In the genomic region with DNA sequence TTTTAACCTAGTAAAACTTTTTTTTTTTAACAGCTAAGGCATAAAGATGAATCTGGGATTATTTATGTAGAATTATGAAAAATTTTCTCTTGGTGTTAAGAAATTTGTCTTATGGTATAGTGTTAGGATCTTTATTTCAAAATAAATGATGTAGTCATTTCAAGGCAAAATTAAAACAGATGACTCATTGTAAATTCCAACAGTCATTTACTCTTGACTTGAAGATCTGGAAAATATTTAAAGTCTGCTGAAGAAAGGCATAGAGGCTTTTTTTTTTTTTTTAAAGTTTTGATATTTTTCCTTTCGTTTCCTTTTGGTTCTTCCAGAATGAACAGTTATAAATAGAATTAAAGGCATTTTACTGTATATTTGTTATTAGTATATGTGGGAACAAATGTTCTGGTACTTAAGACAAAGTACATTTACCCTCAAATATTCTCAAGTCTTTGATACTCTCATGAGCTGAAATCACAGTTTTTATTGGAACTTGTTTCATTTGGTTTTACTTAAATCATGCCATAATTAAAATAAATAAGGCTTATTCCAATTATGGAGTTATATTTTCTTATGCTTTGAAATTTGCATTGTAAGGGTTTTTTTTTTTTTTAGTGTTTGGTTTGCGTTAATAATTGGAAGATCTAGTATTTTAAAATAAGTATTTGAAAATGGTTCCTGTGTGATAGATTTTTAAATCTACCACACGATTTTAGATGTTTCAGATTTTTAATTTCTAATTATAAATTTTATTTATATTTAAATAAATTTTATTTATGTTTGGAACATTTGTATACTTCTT, we compare ENCODE assay signal across 18 cellular contexts. TPM values are rescaled to one million over a fixed set of nuclear protein-coding genes. Genes with fewer than 3 reads are reported as not detected.
DNase-seq lines count a peak whose midpoint lies in the region; ATAC-seq, FAIRE-seq and TF ChIP-seq lines count a peak whose summit lies in the region.
"Had no signal": no experiment of that assay in that cellular context is flagged by ENCODE, and none has a peak within 500 bp of the region (broad histone marks: within the 10 kb centered on the region; RNA-seq: fewer than 3 reads in every experiment).

No MANE protein-coding gene starts in this region.

- H3K4me3 ChIP-seq in breast epithelium (no peak overlapping the region), fibroblast of lung (replicated peaks in 1 of 4; ENCODE audit: control extremely low read depth in 1 of 4, insufficient read depth in 1 of 4, low read depth in 3 of 4, low read length in 4 of 4) (no peak overlapping the region)

- H3K79me2 ChIP-seq in fibroblast of lung (ENCODE audit: control insufficient read depth, insufficient read depth, low read length), result peaks cover 7% of the 10 kb centered on the region

- no peak for ATAC-seq in HG03520 (IDR thresholded peaks at IDR 0.05; ENCODE audit: unreplicated experiment)
- ATAC-seq: stimulated activated naive B cell treated with anti-CD40 and anti-IgM and Interleukin-4, amounts not matched to agents 10 μg/mL and 1 μg/mL and 100 μg/mL, for 72 hours had no signal

- peak overlapping the region; percentile 66 for H3K4me2 ChIP-seq in fibroblast of lung (ENCODE audit: extremely low read depth, insufficient read depth, low read length)

- POLR2A ChIA-PET in MCF 10A (lab: Yijun Ruan, JAX), result interaction anchor here (3.0 kb wide), 1 partner anchor 29 kb away, joined by 15 read pairs; the partner anchor contains the start of gene GLS

- H3K9ac ChIP-seq in fibroblast of lung (ENCODE audit: insufficient read depth, low read length), result no peak overlapping the region

- H4K20me1 ChIP-seq in fibroblast of lung (ENCODE audit: control insufficient read depth, extremely low read depth, insufficient read depth, low read length), result no peaks in the 10 kb centered on the region

- BruUV-seq in MCF 10A (replicated peaks; lab: Mats Ljungman, UMichigan), result no TSS peak

- peaks cover 47% of the 10 kb centered on the region for H3K36me3 Mint-ChIP-seq in MCF 10A (ENCODE audit: insufficient read depth, unreplicated experiment)
- H3K36me3 Mint-ChIP-seq: IgD-negative memory B cell had no signal

- CTCF ChIA-PET in MCF 10A (lab: Yijun Ruan, JAX), result interaction anchor here (0.8 kb wide), 1 partner anchor 118 kb away, joined by 6 read pairs; no protein-coding TSS in a partner anchor

- no peak for TF ChIP-seq CTCF in MCF 10A (IDR thresholded peaks at IDR 0.05; ENCODE audit: unreplicated experiment)
- no peak for TF ChIP-seq CTCF in breast epithelium (IDR thresholded peaks at IDR 0.05)
- TF ChIP-seq CTCF in fibroblast of lung (conservative IDR thresholded peaks at IDR 0.05 in 1 of 2, IDR thresholded peaks at IDR 0.05 in 1 of 2; ENCODE audit: low read depth in 1 of 2, low read length in 2 of 2), result no peak

- no peaks in the 10 kb centered on the region for H3K27me3 ChIP-seq in breast epithelium
- no peaks in the 10 kb centered on the region for H3K27me3 ChIP-seq in fibroblast of lung (ENCODE audit: control insufficient read depth, insufficient read depth, low read length)

- no peak overlapping the region for H3K27ac Mint-ChIP-seq in MCF 10A (ENCODE audit: low read depth, unreplicated experiment)
- H3K27ac Mint-ChIP-seq: B cell; progenitor cell of endocrine pancreas; stimulated activated naive B cell treated with anti-CD40 and anti-IgM and Interleukin-4, amounts not matched to agents 10 μg/mL and 1 μg/mL and 100 μg/mL, for 72 hours had no signal

- FAIRE-seq in TTC549 (lab: Jason Lieb, UNC), result peak; percentile 81

- H3K4me1 Mint-ChIP-seq in MCF 10A (ENCODE audit: insufficient read depth, unreplicated experiment), result peaks cover 12% of the 10 kb centered on the region
- H3K4me1 Mint-ChIP-seq: B cell had no signal

- intact Hi-C loops in MCF 10A (cut with micrococcal nuclease) (no loop called here), breast epithelium (cut with DNase I; ENCODE audit: low total_unique reads) (no loop called here)

- H3K27me3 Mint-ChIP-seq in MCF 10A (ENCODE audit: insufficient read depth, unreplicated experiment), result no peaks in the 10 kb centered on the region
- H3K27me3 Mint-ChIP-seq: B cell; IgD-negative memory B cell; progenitor cell of endocrine pancreas; stimulated activated naive B cell treated with anti-CD40 and anti-IgM and Interleukin-4, amounts not matched to agents 10 μg/mL and 1 μg/mL and 100 μg/mL, for 72 hours had no signal

- no peak overlapping the region for H2AFZ ChIP-seq in fibroblast of lung (ENCODE audit: low read length)

- no peak overlapping the region for H3K27ac ChIP-seq in breast epithelium
- H3K27ac ChIP-seq in fibroblast of lung (ENCODE audit: insufficient read depth, low read length), result no peak overlapping the region

- H3K9me3 ChIP-seq in breast epithelium (no peaks in the 10 kb centered on the region), fibroblast of lung (ENCODE audit: control insufficient read depth, insufficient read depth, low read depth, low read length) (no peaks in the 10 kb centered on the region)

- TF ChIP-seq POLR2A in breast epithelium (IDR thresholded peaks at IDR 0.05), result no peak

- H3K36me3 ChIP-seq in breast epithelium, result peaks cover 3% of the 10 kb centered on the region
- H3K36me3 ChIP-seq in fibroblast of lung (ENCODE audit: control insufficient read depth, insufficient read depth, low read length), result peaks cover 2% of the 10 kb centered on the region

- H3K4me1 ChIP-seq in breast epithelium (peaks cover 0 to 3% of the 10 kb centered on the region in 2 donors), fibroblast of lung (ENCODE audit: control insufficient read depth, extremely low read depth, insufficient read depth, low read length) (no peaks in the 10 kb centered on the region)

- DNase-seq in MCF 10A (ENCODE audit: unreplicated experiment), result peak; percentile 34
- no peak for DNase-seq in breast epithelium (ENCODE audit: low spot score in 2 of 2)
- DNase-seq in fibroblast of lung (ENCODE audit: low read depth in 2 of 2), result peak; percentile 37 to 61
- DNase-seq in stromal cell of bone marrow (ENCODE audit: low read depth), result peak; percentile 15
- no peak for DNase-seq in HT-29 (ENCODE audit: low spot score)
- DNase-seq in putamen (ENCODE audit: low spot score), result no peak
- DNase-seq: activated CD4-positive, CD25-positive, alpha-beta regulatory T cell treated with anti-CD3 and anti-CD28 coated beads, Interleukin-2, amount 50 U/mL, for 72 hours; cerebellar nuclear complex; NCI-H1694; NCI-H774; stimulated activated CD4-positive, alpha-beta T cell treated with anti-CD3 and anti-CD28 coated beads, Interleukin-4, amount 100 ng/mL, for 24 hours; stimulated activated naive B cell treated with anti-CD40 and anti-IgM and Interleukin-4, amounts not matched to agents 10 μg/mL and 1 μg/mL and 100 μg/mL, for 72 hours had no signal

- no peaks in the 10 kb centered on the region for H3K9me3 Mint-ChIP-seq in MCF 10A (ENCODE audit: unreplicated experiment)
- H3K9me3 Mint-ChIP-seq: activated T-helper 2 cell treated with anti-CD3 and anti-CD28 coated beads, Interferon-gamma antibody, Interleukin-2, Interleukin-4, amounts not matched to agents 10 μg/mL and 5 μg/mL and 100 μg/mL, durations not matched to agents 14 hours and 24 hours and 36 hours; IgD-negative memory B cell; stimulated activated naive B cell treated with anti-CD40 and anti-IgM and Interleukin-4, amounts not matched to agents 10 μg/mL and 1 μg/mL and 100 μg/mL, for 72 hours had no signal

- H3K4me3 Mint-ChIP-seq in MCF 10A (ENCODE audit: unreplicated experiment), result no peak overlapping the region
- H3K4me3 Mint-ChIP-seq: B cell; IgD-negative memory B cell; stimulated activated naive B cell treated with anti-CD40 and anti-IgM and Interleukin-4, amounts not matched to agents 10 μg/mL and 1 μg/mL and 100 μg/mL, for 72 hours had no signal

RNA-seq across cellular contexts. Expression of gene GLS, which starts 29.9 kb away (rescaled TPM):
- total RNA-seq in MCF 10A (2022) (107 and 121 TPM in 2 replicates), breast epithelium (100 to 1,000 TPM in 2 of 3 donors, 10 to 100 TPM in 1; 96.7 to 157 (median 133) TPM), fibroblast of lung (157 and 192 TPM in 2 replicates)
- polyA plus RNA-seq in fibroblast of lung, result 69.4 and 123 TPM in 2 replicates
- polyA plus RNA-seq in fibroblast of lung (2012), result 45.0 and 90.0 TPM in 2 replicates
- 55.1 and 58.7 TPM in 2 replicates for polyA minus RNA-seq in fibroblast of lung (ENCODE audit: low replicate concordance)
- total RNA-seq in HT-29 (2014; rRNA removed; shearing (Covaris generic)), result 25.2 and 27.7 TPM in 2 replicates

Comparison
In these comparisons a context has a peak if more than half of its experiments do, and no peak if none do; other contexts are left out.
1. DNase-seq: peak in MCF 10A (single experiment), fibroblast of lung (2 of 2) and stromal cell of bone marrow (single experiment); none in breast epithelium (0 of 2), HT-29 (single experiment) and putamen (single experiment).